In the genomic region with DNA sequence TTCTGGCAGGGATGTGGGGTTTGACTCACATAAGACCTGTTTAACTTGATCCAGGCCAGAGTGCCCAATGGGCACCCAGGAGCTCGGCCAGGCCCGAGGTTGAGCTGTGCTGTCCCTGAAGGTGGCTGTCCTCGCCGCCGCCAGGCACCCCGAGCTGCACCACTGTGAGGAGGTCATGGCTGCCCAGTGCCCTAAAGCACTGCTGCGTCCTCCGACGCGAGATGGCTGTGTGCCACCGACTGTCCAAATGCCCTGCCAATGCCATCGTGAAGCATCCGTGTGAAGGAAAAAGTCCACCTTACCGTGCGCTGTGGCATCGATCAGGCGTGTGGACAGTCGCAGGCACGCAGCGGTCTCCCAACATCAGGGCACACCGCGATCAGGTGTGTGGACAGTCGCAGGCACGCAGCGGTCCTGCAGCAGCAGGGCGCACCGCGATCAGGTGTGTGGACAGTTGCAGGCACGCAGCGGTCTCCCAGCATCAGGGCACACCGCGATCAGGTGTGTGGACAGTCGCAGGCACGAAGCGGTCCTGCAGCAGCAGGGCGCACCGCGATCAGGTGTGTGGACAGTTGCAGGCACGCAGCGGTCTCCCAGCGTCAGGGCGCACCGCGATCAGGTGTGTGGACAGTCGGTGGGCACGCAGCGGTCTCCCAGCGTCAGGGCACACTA, we compare ENCODE assay signal across 19 cellular contexts.
"Had no signal": no experiment of that assay in that cellular context is flagged by ENCODE, and none has a peak within 500 bp of the region (broad histone marks: within the 10 kb centered on the region; RNA-seq: fewer than 3 reads in every experiment).

No MANE protein-coding gene starts in this region.

- H3K36me3 ChIP-seq: colonic mucosa, gastroesophageal sphincter, heart left ventricle, neutrophil, pancreas, tibial nerve, vagina had no signal

- H3K4me3 Mint-ChIP-seq: activated CD4-positive, alpha-beta T cell treated with anti-CD3 and anti-CD28 coated beads, Interleukin-2, amount 10 ng/mL, durations not matched to agents 24 days and 14 days; activated CD8-positive, alpha-beta T cell treated with anti-CD3 and anti-CD28 coated beads for 36 hours; activated naive CD8-positive, alpha-beta T cell treated with anti-CD3 and anti-CD28 coated beads for 36 hours; activated T-cell treated with anti-CD3 and anti-CD28 coated beads, Interleukin-2, amount 50 U/mL, for 4 hours; brain; memory B cell; naive thymus-derived CD4-positive, alpha-beta T cell had no signal

- ATAC-seq: activated CD8-positive, alpha-beta T cell treated with anti-CD3 and anti-CD28 coated beads for 36 hours; activated T-cell treated with anti-CD3 and anti-CD28 coated beads, Interleukin-2, amount 50 U/mL, for 4 hours; esophagus mucosa; gastroesophageal sphincter; heart left ventricle; left ventricle myocardium superior; naive thymus-derived CD4-positive, alpha-beta T cell; pancreas had no signal

- H3K9me3 Mint-ChIP-seq: activated CD4-positive, alpha-beta T cell treated with anti-CD3 and anti-CD28 coated beads, Interleukin-2, amount 10 ng/mL, durations not matched to agents 24 days and 14 days; activated T-cell treated with anti-CD3 and anti-CD28 coated beads, Interleukin-2, amount 50 U/mL, for 4 hours had no signal

- DNase-seq: activated CD4-positive, alpha-beta T cell treated with anti-CD3 and anti-CD28 coated beads, Interleukin-2, amount 10 ng/mL, durations not matched to agents 24 days and 14 days; activated CD8-positive, alpha-beta T cell treated with anti-CD3 and anti-CD28 coated beads for 36 hours; activated naive CD8-positive, alpha-beta T cell treated with anti-CD3 and anti-CD28 coated beads for 36 hours; activated T-cell treated with anti-CD3 and anti-CD28 coated beads, Interleukin-2, amount 50 U/mL, for 4 hours; central memory CD4-positive, alpha-beta T cell; colonic mucosa; kidney glomerular epithelial cell; left ventricle myocardium superior; naive thymus-derived CD4-positive, alpha-beta T cell; stimulated activated naive CD4-positive, alpha-beta T cell had no signal

- H3K27ac Mint-ChIP-seq: activated CD4-positive, alpha-beta T cell treated with anti-CD3 and anti-CD28 coated beads, Interleukin-2, amount 10 ng/mL, durations not matched to agents 24 days and 14 days; activated CD8-positive, alpha-beta T cell treated with anti-CD3 and anti-CD28 coated beads for 36 hours; activated naive CD8-positive, alpha-beta T cell treated with anti-CD3 and anti-CD28 coated beads for 36 hours; brain; memory B cell had no signal

- H3K27me3 Mint-ChIP-seq: activated CD4-positive, alpha-beta T cell treated with anti-CD3 and anti-CD28 coated beads, Interleukin-2, amount 10 ng/mL, durations not matched to agents 24 days and 14 days had no signal

- FAIRE-seq: pancreas had no signal

- H3K36me3 Mint-ChIP-seq: brain; memory B cell; naive thymus-derived CD4-positive, alpha-beta T cell had no signal

- H3K4me3 ChIP-seq: colonic mucosa, gastroesophageal sphincter, heart left ventricle, pancreas, tibial nerve, vagina had no signal

- H3K27ac ChIP-seq: colonic mucosa, gastroesophageal sphincter, heart left ventricle, neutrophil, pancreas, tibial nerve, vagina had no signal

- H3K27me3 ChIP-seq: colonic mucosa, heart left ventricle, pancreas, vagina had no signal

- H3K9me3 ChIP-seq: colonic mucosa, gastroesophageal sphincter, heart left ventricle, neutrophil, pancreas, tibial nerve, vagina had no signal

- H3K4me1 Mint-ChIP-seq: memory B cell had no signal
